22 cellular contexts compared by ENCODE assay signal in genomic region chr15:48463366-48463880, GRCh38.
DNase-seq lines count a peak whose midpoint lies in the region; ATAC-seq, FAIRE-seq and TF ChIP-seq lines count a peak whose summit lies in the region.
"Had no signal": no experiment of that assay in that cellular context is flagged by ENCODE, and none has a peak within 500 bp of the region (broad histone marks: within the 10 kb centered on the region; RNA-seq: fewer than 3 reads in every experiment).

No MANE protein-coding gene starts in this region.

- no peaks in the 10 kb centered on the region for H3K36me3 Mint-ChIP-seq in activated T-helper 17 cell treated with anti-CD3 and anti-CD28 coated beads, Interleukin-2, amount 50 U/mL, for 72 hours (ENCODE audit: low read depth)

- H3K27ac ChIP-seq in mammary epithelial cell (ENCODE audit: insufficient read depth, low read depth, low read length), result no peak overlapping the region
- H3K27ac ChIP-seq in breast epithelium, result no peak overlapping the region
- H3K27ac ChIP-seq in PC-3 (ENCODE audit: low read length), result peak overlapping the region; percentile 94
- no peak overlapping the region for H3K27ac ChIP-seq in kidney (ENCODE audit: low read depth in 2 of 2, low read length in 2 of 2)
- H3K27ac ChIP-seq in tibial nerve, result peak overlapping the region in 2 of 4 donors; percentile 32 to 43
- H3K27ac ChIP-seq: 22Rv1, Peyer's patch, SJCRH30 had no signal

- H2AFZ ChIP-seq in mammary epithelial cell (ENCODE audit: low read depth, low read length) (no peak overlapping the region), PC-3 (ENCODE audit: low read length) (no peak overlapping the region; the same call in 1 of the 2 replicates)

- H3K27me3 ChIP-seq in mammary epithelial cell (ENCODE audit: insufficient read depth, low read length) (no peaks in the 10 kb centered on the region), breast epithelium (no peaks in the 10 kb centered on the region), PC-3 (ENCODE audit: low read length) (no peaks in the 10 kb centered on the region), tibial nerve (no peaks in the 10 kb centered on the region)
- H3K27me3 ChIP-seq: Peyer's patch, SJCRH30 had no signal

- H3K4me1 ChIP-seq in mammary epithelial cell (ENCODE audit: insufficient read depth, low read length) (no peaks in the 10 kb centered on the region), breast epithelium (no peaks in the 10 kb centered on the region), PC-3 (ENCODE audit: insufficient read depth, low read length) (peaks cover 51% of the 10 kb centered on the region), kidney (ENCODE audit: control insufficient read depth in 1 of 2, insufficient read depth in 1 of 2, low read depth in 1 of 2, low read length in 2 of 2) (peaks cover 0 to 3% of the 10 kb centered on the region in 2 donors), tibial nerve (peaks cover 0 to 15% (median 0%) of the 10 kb centered on the region in 4 donors)
- H3K4me1 ChIP-seq: Peyer's patch, SJCRH30 had no signal

- no peak overlapping the region for H3K4me2 ChIP-seq in mammary epithelial cell (ENCODE audit: insufficient read depth, low read depth, low read length)
- peak overlapping the region; percentile 71 for H3K4me2 ChIP-seq in PC-3 (ENCODE audit: low read length)

- no peaks in the 10 kb centered on the region for H3K9me3 ChIP-seq in mammary epithelial cell (replicated peaks; ENCODE audit: insufficient read depth, low read length)
- H3K9me3 ChIP-seq in breast epithelium, result no peaks in the 10 kb centered on the region
- no peaks in the 10 kb centered on the region for H3K9me3 ChIP-seq in PC-3 (ENCODE audit: low read length)
- H3K9me3 ChIP-seq in kidney (ENCODE audit: control insufficient read depth in 1 of 2, low read length in 2 of 2), result no peaks in the 10 kb centered on the region
- no peaks in the 10 kb centered on the region for H3K9me3 ChIP-seq in tibial nerve
- H3K9me3 ChIP-seq: Peyer's patch, SJCRH30 had no signal

- H3K27ac Mint-ChIP-seq in activated T-helper 17 cell treated with anti-CD3 and anti-CD28 coated beads, Interleukin-2, amount 50 U/mL, for 72 hours, result no peak overlapping the region
- H3K27ac Mint-ChIP-seq: B cell, CD14-positive monocyte had no signal

- H4K20me1 ChIP-seq in mammary epithelial cell (ENCODE audit: insufficient read depth, low read length), result no peaks in the 10 kb centered on the region
- no peaks in the 10 kb centered on the region for H4K20me1 ChIP-seq in PC-3 (ENCODE audit: low read length)

- H3K9me2 ChIP-seq in PC-3 (replicated peaks; ENCODE audit: low read length), result no peaks in the 10 kb centered on the region

- H3F3A ChIP-seq in PC-3 (ENCODE audit: low read length, unreplicated experiment), result peaks cover 4% of the 10 kb centered on the region

- intact Hi-C loops in mammary epithelial cell (cut with micrococcal nuclease) (no loop called here), breast epithelium (cut with DNase I; ENCODE audit: low total_unique reads) (no loop called here), PC-3 (cut with micrococcal nuclease) (loop anchor here (1.0 to 10.0 kb wide), 4 partner anchors 14 to 181 kb away; partner anchors contain the start of gene FBN1), left colon (cut with DNase I, micrococcal nuclease) (no loop called here), kidney (cut with DNase I) (no loop called here)

- BruUV-seq in mammary epithelial cell (replicated peaks; lab: Mats Ljungman, UMichigan) (no TSS peak), PC-3 (replicated peaks; lab: Mats Ljungman, UMichigan) (no TSS peak)

- no peaks in the 10 kb centered on the region for H3K36me3 ChIP-seq in mammary epithelial cell (ENCODE audit: insufficient read depth, low read length)
- H3K36me3 ChIP-seq in breast epithelium, result peaks cover 3% of the 10 kb centered on the region
- H3K36me3 ChIP-seq in PC-3 (ENCODE audit: low read depth, low read length), result no peaks in the 10 kb centered on the region
- no peaks in the 10 kb centered on the region for H3K36me3 ChIP-seq in kidney (ENCODE audit: control insufficient read depth in 1 of 2, insufficient read depth in 2 of 2, low read length in 2 of 2)
- peaks cover 0 to 95% (median 0%) of the 10 kb centered on the region in 3 donors for H3K36me3 ChIP-seq in tibial nerve

- DNase-seq in mammary epithelial cell (peak; percentile 43), breast epithelium (ENCODE audit: low spot score in 2 of 2) (no peak), PC-3 (peak; percentile 89), left colon (no peak), kidney (no peak), tibial nerve (ENCODE audit: low spot score in 2 of 2) (no peak)
- DNase-seq: H9; KG1; NCI-H1105; NCI-H2029 treated with DMSO at 0.1 percent for 48 hours; NCI-H345; NCI-H524; NCI-H774; NK-92 treated with Interleukin-12 subunit alpha and Interleukin-12 subunit beta, amount 100 ng/mL, for 24 hours; Peyer's patch; SJCRH30 had no signal

- CTCF ChIA-PET in mammary epithelial cell (lab: Charles Lee; ENCODE audit: low non-redundant PET), result no interaction called here
- CTCF ChIA-PET in PC-3 (lab: Charles Lee), result no interaction called here

- dilution Hi-C loops in mammary epithelial cell (cut with HindIII; ENCODE audit: low sequenced_read_pairs), result no loop called here

- TF ChIP-seq CTCF in mammary epithelial cell (conservative IDR thresholded peaks at IDR 0.05 in 1 of 2, IDR thresholded peaks at IDR 0.05 in 1 of 2; ENCODE audit: extremely low read depth in 1 of 2, insufficient read depth in 1 of 2, low read depth in 1 of 2, low read length in 2 of 2) (no peak), breast epithelium (IDR thresholded peaks at IDR 0.05) (no peak), PC-3 (conservative IDR thresholded peaks at IDR 0.05; ENCODE audit: low read depth, low read length) (no peak), kidney (IDR thresholded peaks at IDR 0.05; ENCODE audit: borderline replicate concordance, extremely low read depth, insufficient read depth) (no peak), tibial nerve (IDR thresholded peaks at IDR 0.05) (no peak)

- no peak overlapping the region for H3K4me3 ChIP-seq in mammary epithelial cell (replicated peaks in 1 of 3; ENCODE audit: insufficient read depth in 1 of 3, low read depth in 2 of 3, low read length in 3 of 3)
- H3K4me3 ChIP-seq in breast epithelium, result no peak overlapping the region
- H3K4me3 ChIP-seq in PC-3 (ENCODE audit: low read length), result peak overlapping the region; percentile 17; the same call in 1 of the 2 replicates
- H3K4me3 ChIP-seq in kidney (ENCODE audit: low read length in 2 of 2), result no peak overlapping the region
- H3K4me3 ChIP-seq in tibial nerve, result no peak overlapping the region
- H3K4me3 ChIP-seq: Peyer's patch, SJCRH30 had no signal

- H3K9ac ChIP-seq in mammary epithelial cell (ENCODE audit: insufficient read depth, low read length) (no peak overlapping the region), PC-3 (ENCODE audit: low read length) (peak overlapping the region; percentile 65), kidney (ENCODE audit: low read length in 2 of 2) (no peak overlapping the region)

- TF ChIP-seq POLR2A in breast epithelium (IDR thresholded peaks at IDR 0.05) (no peak), tibial nerve (IDR thresholded peaks at IDR 0.05) (no peak)

- POLR2A ChIA-PET in PC-3 (lab: Charles Lee; ENCODE audit: unreplicated experiment), result interaction anchor here (0.5 to 0.6 kb wide), 2 partner anchors 11 to 68 kb away, joined by 3 to 6 read pairs; no protein-coding TSS in a partner anchor

- no peak for FAIRE-seq in kidney (lab: Jason Lieb, UNC)
- FAIRE-seq: GM12891 had no signal

- WGBS in mammary epithelial cell (ENCODE audit: low coverage, missing lambda C conversion rate), result 36% methylated on average over 4 of the region's 4 CpGs
- 46 to 50% methylated on average over 4 of the region's 4 CpGs for WGBS in tibial nerve, 2 donors

- no peaks in the 10 kb centered on the region for H3K9me3 Mint-ChIP-seq in activated T-helper 17 cell treated with anti-CD3 and anti-CD28 coated beads, Interleukin-2, amount 50 U/mL, for 72 hours
- H3K9me3 Mint-ChIP-seq: H9 had no signal

- in situ Hi-C loops in mammary epithelial cell (cut with MboI; ENCODE audit: low sequenced_read_pairs in 2 of 2), result no loop called here

- no peak for TF ChIP-seq EP300 in tibial nerve (IDR thresholded peaks at IDR 0.05)

- no peak overlapping the region for H3K4me3 Mint-ChIP-seq in activated T-helper 17 cell treated with anti-CD3 and anti-CD28 coated beads, Interleukin-2, amount 50 U/mL, for 72 hours
- H3K4me3 Mint-ChIP-seq: B cell, CD14-positive monocyte, H9 had no signal

- H3K79me2 ChIP-seq in mammary epithelial cell (ENCODE audit: insufficient read depth, low read length) (no peaks in the 10 kb centered on the region), PC-3 (ENCODE audit: low read length) (no peaks in the 10 kb centered on the region)

- H3K27me3 Mint-ChIP-seq in activated T-helper 17 cell treated with anti-CD3 and anti-CD28 coated beads, Interleukin-2, amount 50 U/mL, for 72 hours, result no peaks in the 10 kb centered on the region
- H3K27me3 Mint-ChIP-seq: B cell had no signal

- H3K4me1 Mint-ChIP-seq in activated T-helper 17 cell treated with anti-CD3 and anti-CD28 coated beads, Interleukin-2, amount 50 U/mL, for 72 hours, result no peaks in the 10 kb centered on the region
- H3K4me1 Mint-ChIP-seq: B cell, CD14-positive monocyte had no signal

- ATAC-seq in PC-3 (peak; percentile 78), left colon (peak; percentile 22), HG03108 (IDR thresholded peaks at IDR 0.05; ENCODE audit: unreplicated experiment) (no peak)
- ATAC-seq in activated T-helper 17 cell treated with anti-CD3 and anti-CD28 coated beads, Interleukin-2, amount 50 U/mL, for 72 hours (replicated peaks), result no peak

Comparison
In these comparisons a context has a peak if more than half of its experiments do, and no peak if none do; other contexts are left out.
1. DNase-seq: peak in mammary epithelial cell (single experiment) and PC-3 (single experiment); none in breast epithelium (0 of 2), left colon (0 of 2), kidney (single experiment) and tibial nerve (0 of 2).
2. ATAC-seq: peak in PC-3 (single experiment) and left colon (single experiment); none in activated T-helper 17 cell treated with anti-CD3 and anti-CD28 coated beads, Interleukin-2, amount 50 U/mL, for 72 hours (single experiment) and HG03108 (single experiment).